Comparison of ENCODE assay signal across 1 cellular context in the genomic region with DNA sequence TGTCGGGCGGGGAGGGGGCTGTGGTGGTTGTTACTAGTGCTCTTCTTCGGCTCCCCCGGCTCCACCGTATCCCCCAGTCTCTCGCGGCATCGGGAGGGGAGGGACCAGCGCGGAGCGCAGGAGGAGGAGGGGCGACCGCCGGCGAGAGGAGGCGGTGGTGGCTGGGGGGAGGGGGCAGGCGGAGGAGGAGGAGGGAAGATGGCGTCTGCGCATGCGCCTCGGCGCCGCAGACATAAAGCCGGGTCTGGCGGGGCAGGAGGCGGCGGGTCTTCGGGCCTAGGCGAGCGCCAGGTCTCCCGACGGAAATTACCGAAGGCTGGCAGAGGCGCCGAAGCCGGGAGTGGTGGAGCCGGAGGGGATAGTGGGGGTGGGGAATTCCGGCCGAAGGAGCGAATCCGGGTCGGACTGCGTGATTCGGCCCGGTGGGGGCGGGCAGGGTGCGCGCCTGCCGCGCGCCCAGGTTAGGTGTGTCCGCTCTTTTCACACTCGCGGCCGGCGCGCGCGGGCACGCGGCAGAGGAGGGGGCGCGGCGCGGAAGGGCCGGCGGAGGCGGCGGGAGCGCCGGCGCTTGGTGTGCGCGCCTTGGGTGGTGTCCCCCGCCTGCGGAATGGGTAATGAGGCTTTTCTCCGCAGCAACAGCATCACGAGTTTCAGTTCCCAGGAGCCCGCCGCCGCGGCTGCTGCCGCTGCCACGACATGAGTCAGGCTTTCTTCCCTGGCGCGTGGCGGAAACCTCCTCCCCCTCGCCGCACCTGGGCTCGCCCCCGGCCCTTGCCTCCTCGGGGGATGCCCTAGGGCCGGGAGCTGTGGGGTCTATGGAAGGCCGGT.
A peak's percentile ranks its signal among the peaks of the same experiment; 100 is the strongest.
TF ChIP-seq lines count a peak whose summit lies in the region.

No MANE protein-coding gene starts in this region.

TF ChIP-seq in GM12878, 131 proteins besides CTCF, POLR2A, EP300 and RAD21 (continued from another document):
- 0 out of 2 replicates have a peak, but pooled peaks have one; percentile 38 for TF ChIP-seq RELB (IDR thresholded peaks at IDR 0.05; ENCODE audit: low read depth)
- TF ChIP-seq DPF2 (IDR thresholded peaks at IDR 0.05): peak; percentile 85
- TF ChIP-seq, protein P1, sequence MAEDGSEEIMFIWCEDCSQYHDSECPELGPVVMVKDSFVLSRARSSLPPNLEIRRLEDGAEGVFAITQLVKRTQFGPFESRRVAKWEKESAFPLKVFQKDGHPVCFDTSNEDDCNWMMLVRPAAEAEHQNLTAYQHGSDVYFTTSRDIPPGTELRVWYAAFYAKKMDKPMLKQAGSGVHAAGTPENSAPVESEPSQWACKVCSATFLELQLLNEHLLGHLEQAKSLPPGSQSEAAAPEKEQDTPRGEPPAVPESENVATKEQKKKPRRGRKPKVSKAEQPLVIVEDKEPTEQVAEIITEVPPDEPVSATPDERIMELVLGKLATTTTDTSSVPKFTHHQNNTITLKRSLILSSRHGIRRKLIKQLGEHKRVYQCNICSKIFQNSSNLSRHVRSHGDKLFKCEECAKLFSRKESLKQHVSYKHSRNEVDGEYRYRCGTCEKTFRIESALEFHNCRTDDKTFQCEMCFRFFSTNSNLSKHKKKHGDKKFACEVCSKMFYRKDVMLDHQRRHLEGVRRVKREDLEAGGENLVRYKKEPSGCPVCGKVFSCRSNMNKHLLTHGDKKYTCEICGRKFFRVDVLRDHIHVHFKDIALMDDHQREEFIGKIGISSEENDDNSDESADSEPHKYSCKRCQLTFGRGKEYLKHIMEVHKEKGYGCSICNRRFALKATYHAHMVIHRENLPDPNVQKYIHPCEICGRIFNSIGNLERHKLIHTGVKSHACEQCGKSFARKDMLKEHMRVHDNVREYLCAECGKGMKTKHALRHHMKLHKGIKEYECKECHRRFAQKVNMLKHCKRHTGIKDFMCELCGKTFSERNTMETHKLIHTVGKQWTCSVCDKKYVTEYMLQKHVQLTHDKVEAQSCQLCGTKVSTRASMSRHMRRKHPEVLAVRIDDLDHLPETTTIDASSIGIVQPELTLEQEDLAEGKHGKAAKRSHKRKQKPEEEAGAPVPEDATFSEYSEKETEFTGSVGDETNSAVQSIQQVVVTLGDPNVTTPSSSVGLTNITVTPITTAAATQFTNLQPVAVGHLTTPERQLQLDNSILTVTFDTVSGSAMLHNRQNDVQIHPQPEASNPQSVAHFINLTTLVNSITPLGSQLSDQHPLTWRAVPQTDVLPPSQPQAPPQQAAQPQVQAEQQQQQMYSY (CRISPR knock-in tag; IDR thresholded peaks at IDR 0.05): no peak
- TF ChIP-seq SMAD5 (IDR thresholded peaks at IDR 0.05; ENCODE audit: low read depth): peak; percentile 31; the same call in 1 of the 2 replicates
- TF ChIP-seq, protein P2, sequence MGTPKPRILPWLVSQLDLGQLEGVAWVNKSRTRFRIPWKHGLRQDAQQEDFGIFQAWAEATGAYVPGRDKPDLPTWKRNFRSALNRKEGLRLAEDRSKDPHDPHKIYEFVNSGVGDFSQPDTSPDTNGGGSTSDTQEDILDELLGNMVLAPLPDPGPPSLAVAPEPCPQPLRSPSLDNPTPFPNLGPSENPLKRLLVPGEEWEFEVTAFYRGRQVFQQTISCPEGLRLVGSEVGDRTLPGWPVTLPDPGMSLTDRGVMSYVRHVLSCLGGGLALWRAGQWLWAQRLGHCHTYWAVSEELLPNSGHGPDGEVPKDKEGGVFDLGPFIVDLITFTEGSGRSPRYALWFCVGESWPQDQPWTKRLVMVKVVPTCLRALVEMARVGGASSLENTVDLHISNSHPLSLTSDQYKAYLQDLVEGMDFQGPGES (IDR thresholded peaks at IDR 0.05): no peak
- TF ChIP-seq ZNF207 (IDR thresholded peaks at IDR 0.05; ENCODE audit: borderline replicate concordance): 0 out of 2 replicates have a peak, but pooled peaks have one; percentile 58
- 0 out of 2 replicates have a peak, but pooled peaks have one; percentile 43 for TF ChIP-seq RFX5 (IDR thresholded peaks at IDR 0.05; ENCODE audit: low read depth, low read length)
- TF ChIP-seq EED (IDR thresholded peaks at IDR 0.05; ENCODE audit: low read depth): peak; percentile 89
- TF ChIP-seq BACH1 (IDR thresholded peaks at IDR 0.05; ENCODE audit: borderline replicate concordance): peak; percentile 43; the same call in 1 of the 2 replicates
- peak; percentile 37; the same call in 1 of the 3 replicates for TF ChIP-seq POU2F2 (IDR thresholded peaks at IDR 0.05; ENCODE audit: borderline replicate concordance, low read depth, low read length)
- TF ChIP-seq LARP7 (IDR thresholded peaks at IDR 0.05): peak; percentile 72; the same call in 1 of the 2 replicates
- TF ChIP-seq BCL11A (IDR thresholded peaks at IDR 0.05; ENCODE audit: low read depth, low read length): peak; percentile 62
- 0 out of 2 replicates have a peak, but pooled peaks have one; percentile 17 for TF ChIP-seq CBX5 (IDR thresholded peaks at IDR 0.05; ENCODE audit: low read depth)
- no peak for TF ChIP-seq WRNIP1 (IDR thresholded peaks at IDR 0.05; ENCODE audit: borderline replicate concordance, low read depth, low read length)
- peak; percentile 68; the same call in 1 of the 2 replicates for TF ChIP-seq TAF1 (IDR thresholded peaks at IDR 0.05; ENCODE audit: borderline replicate concordance, low read depth, low read length)
- TF ChIP-seq ZZZ3 (IDR thresholded peaks at IDR 0.05; ENCODE audit: control insufficient read depth, insufficient read length, low read depth): no peak
- TF ChIP-seq NFXL1 (IDR thresholded peaks at IDR 0.05; ENCODE audit: borderline replicate concordance): no peak
- TF ChIP-seq, protein P3, sequence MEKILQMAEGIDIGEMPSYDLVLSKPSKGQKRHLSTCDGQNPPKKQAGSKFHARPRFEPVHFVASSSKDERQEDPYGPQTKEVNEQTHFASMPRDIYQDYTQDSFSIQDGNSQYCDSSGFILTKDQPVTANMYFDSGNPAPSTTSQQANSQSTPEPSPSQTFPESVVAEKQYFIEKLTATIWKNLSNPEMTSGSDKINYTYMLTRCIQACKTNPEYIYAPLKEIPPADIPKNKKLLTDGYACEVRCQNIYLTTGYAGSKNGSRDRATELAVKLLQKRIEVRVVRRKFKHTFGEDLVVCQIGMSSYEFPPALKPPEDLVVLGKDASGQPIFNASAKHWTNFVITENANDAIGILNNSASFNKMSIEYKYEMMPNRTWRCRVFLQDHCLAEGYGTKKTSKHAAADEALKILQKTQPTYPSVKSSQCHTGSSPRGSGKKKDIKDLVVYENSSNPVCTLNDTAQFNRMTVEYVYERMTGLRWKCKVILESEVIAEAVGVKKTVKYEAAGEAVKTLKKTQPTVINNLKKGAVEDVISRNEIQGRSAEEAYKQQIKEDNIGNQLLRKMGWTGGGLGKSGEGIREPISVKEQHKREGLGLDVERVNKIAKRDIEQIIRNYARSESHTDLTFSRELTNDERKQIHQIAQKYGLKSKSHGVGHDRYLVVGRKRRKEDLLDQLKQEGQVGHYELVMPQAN (conservative IDR thresholded peaks at IDR 0.05): 0 out of 2 replicates have a peak, but pooled peaks have one; percentile 32
- peak; percentile 61; the same call in 1 of the 2 replicates for TF ChIP-seq CBFB (IDR thresholded peaks at IDR 0.05; ENCODE audit: low read depth)
- peak; percentile 72 for TF ChIP-seq SPI1 (IDR thresholded peaks at IDR 0.05; ENCODE audit: borderline replicate concordance, insufficient read depth, low read depth, low read length)
- 0 out of 2 replicates have a peak, but pooled peaks have one; percentile 16 for TF ChIP-seq NBN (IDR thresholded peaks at IDR 0.05)
- no peak for TF ChIP-seq ZBTB4 (CRISPR knock-in tag; IDR thresholded peaks at IDR 0.05)
- no peak for TF ChIP-seq SRF (IDR thresholded peaks at IDR 0.05; ENCODE audit: low read depth in 2 of 2, low read length in 2 of 2)
- peak; percentile 89 for TF ChIP-seq TCF12 (IDR thresholded peaks at IDR 0.05; ENCODE audit: low read depth, low read length)
- peak; percentile 22 for TF ChIP-seq HDAC6 (IDR thresholded peaks at IDR 0.05; ENCODE audit: unreplicated experiment)
- TF ChIP-seq, protein P4, sequence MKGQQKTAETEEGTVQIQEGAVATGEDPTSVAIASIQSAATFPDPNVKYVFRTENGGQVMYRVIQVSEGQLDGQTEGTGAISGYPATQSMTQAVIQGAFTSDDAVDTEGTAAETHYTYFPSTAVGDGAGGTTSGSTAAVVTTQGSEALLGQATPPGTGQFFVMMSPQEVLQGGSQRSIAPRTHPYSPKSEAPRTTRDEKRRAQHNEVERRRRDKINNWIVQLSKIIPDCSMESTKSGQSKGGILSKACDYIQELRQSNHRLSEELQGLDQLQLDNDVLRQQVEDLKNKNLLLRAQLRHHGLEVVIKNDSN (IDR thresholded peaks at IDR 0.05; ENCODE audit: borderline replicate concordance, extremely low read length, insufficient read depth, low read depth, low read length): no peak
- TF ChIP-seq BHLHE40 (IDR thresholded peaks at IDR 0.05; ENCODE audit: borderline replicate concordance in 1 of 2, low read depth in 2 of 2, low read length in 1 of 2): peak; percentile 95 to 96
- no peak for TF ChIP-seq BMI1 (IDR thresholded peaks at IDR 0.05; ENCODE audit: borderline replicate concordance)
- peak; percentile 28; the same call in 1 of the 2 replicates for TF ChIP-seq JUNB (IDR thresholded peaks at IDR 0.05)
- peak; percentile 89 for TF ChIP-seq IKZF1 (conservative IDR thresholded peaks at IDR 0.05)
- peak; percentile 71; the same call in 1 of the 2 replicates for TF ChIP-seq IRF4 (IDR thresholded peaks at IDR 0.05; ENCODE audit: low read depth, low read length)
- TF ChIP-seq ASH2L (IDR thresholded peaks at IDR 0.05; ENCODE audit: borderline replicate concordance, low read depth): 0 out of 2 replicates have a peak, but pooled peaks have one; percentile 58
- TF ChIP-seq SMARCA5 (IDR thresholded peaks at IDR 0.05): 0 out of 2 replicates have a peak, but pooled peaks have one; percentile 31
- peak; percentile 78 for TF ChIP-seq CREM (IDR thresholded peaks at IDR 0.05; ENCODE audit: low read depth)
- TF ChIP-seq TARDBP (IDR thresholded peaks at IDR 0.05; ENCODE audit: borderline replicate concordance): 0 out of 2 replicates have a peak, but pooled peaks have one; percentile 12
- TF ChIP-seq MTA2 (IDR thresholded peaks at IDR 0.05; ENCODE audit: low read depth): 0 out of 2 replicates have a peak, but pooled peaks have one; percentile 9
- TF ChIP-seq MXI1 (IDR thresholded peaks at IDR 0.05; ENCODE audit: low read depth, low read length): 0 out of 2 replicates have a peak, but pooled peaks have one; percentile 40
- TF ChIP-seq CREB1 (IDR thresholded peaks at IDR 0.05; ENCODE audit: low read depth): peak; percentile 78
- 0 out of 2 replicates have a peak, but pooled peaks have one; percentile 61 for TF ChIP-seq STAT1 (conservative IDR thresholded peaks at IDR 0.05)
- peak; percentile 68; the same call in 1 of the 2 replicates for TF ChIP-seq ZBED1 (IDR thresholded peaks at IDR 0.05; ENCODE audit: borderline replicate concordance)
- peak in 1 of 2 experiments; percentile 47; a peak in 1 of 3 replicates for TF ChIP-seq EGR1 (IDR thresholded peaks at IDR 0.05; ENCODE audit: borderline replicate concordance in 1 of 2, low read depth in 2 of 2, low read length in 2 of 2)
- no peak for TF ChIP-seq CEBPB (IDR thresholded peaks at IDR 0.05; ENCODE audit: borderline replicate concordance in 1 of 2, low read depth in 2 of 2, low read length in 2 of 2)
- no peak for TF ChIP-seq ATF3 (IDR thresholded peaks at IDR 0.05; ENCODE audit: borderline replicate concordance, extremely low read depth, low read depth, low read length)
- TF ChIP-seq PAX5 (IDR thresholded peaks at IDR 0.05; ENCODE audit: borderline replicate concordance, low read depth, low read length): peak; percentile 85; the same call in 1 of the 2 replicates
- no peak for TF ChIP-seq GABPA (IDR thresholded peaks at IDR 0.05; ENCODE audit: low read depth)
- TF ChIP-seq TBL1XR1 (IDR thresholded peaks at IDR 0.05; ENCODE audit: low read depth, low read length): 0 out of 2 replicates have a peak, but pooled peaks have one; percentile 24
- TF ChIP-seq POLR2AphosphoS5 (IDR thresholded peaks at IDR 0.05; ENCODE audit: low read length): peak; percentile 36; the same call in 1 of the 2 replicates
- TF ChIP-seq ZNF274 (IDR thresholded peaks at IDR 0.05; ENCODE audit: insufficient read depth, insufficient read length): no peak
- TF ChIP-seq RB1 (IDR thresholded peaks at IDR 0.05; ENCODE audit: borderline replicate concordance): peak; percentile 60; the same call in 1 of the 2 replicates
- no peak for TF ChIP-seq HDAC2 (IDR thresholded peaks at IDR 0.05)
- TF ChIP-seq NFYA (IDR thresholded peaks at IDR 0.05; ENCODE audit: borderline replicate concordance, low read depth, low read length): no peak
